ENCODE assay signal across 1 cellular context in the genomic region with DNA sequence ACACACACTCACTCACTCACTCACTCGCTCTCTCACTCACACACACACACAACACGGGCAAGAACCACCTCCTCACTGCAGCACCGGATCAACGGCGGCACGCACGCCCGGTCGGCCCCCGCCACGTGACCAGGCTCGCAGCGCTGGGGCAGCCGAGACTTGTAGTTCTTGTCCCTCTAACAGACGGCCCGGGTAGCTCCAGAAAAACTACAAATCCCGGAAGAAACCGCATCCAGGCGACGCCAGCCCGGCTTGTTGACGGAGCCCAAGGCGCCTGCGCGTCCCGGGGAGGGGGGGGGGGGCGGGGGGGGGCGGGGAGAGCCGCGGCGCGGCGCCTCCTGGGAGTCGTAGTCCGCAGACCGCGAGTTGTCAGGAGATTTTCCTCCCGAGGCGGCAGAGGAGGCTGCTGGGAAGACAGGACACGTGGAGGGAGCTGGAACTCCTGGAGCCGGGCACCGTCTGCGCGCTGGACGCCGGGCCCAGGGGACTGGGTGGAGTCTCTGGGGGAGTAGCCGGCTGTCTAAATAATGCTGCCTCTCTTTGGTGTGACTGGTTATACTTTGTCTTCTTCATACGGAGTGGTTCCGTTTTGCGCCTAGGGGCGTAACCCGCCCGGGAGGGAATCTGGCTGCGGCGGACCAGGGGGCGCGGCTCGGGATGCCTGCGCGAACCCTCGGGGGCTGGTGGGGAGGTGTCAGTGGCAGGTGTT.
TF ChIP-seq lines count a peak whose summit lies in the region.

A gene with protein sequence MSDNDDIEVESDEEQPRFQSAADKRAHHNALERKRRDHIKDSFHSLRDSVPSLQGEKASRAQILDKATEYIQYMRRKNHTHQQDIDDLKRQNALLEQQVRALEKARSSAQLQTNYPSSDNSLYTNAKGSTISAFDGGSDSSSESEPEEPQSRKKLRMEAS (minus strand): TSS at position 77 of the 709 bp plus-strand sequence. CDS start 178 bp downstream, outside the sequence.

TF ChIP-seq in liver, 16 proteins besides CTCF, POLR2A, EP300 and RAD21 (continued from another document):
- no peak for TF ChIP-seq EGR1 (IDR thresholded peaks at IDR 0.05; ENCODE audit: low read depth in 2 of 2)
- TF ChIP-seq FOXA2 (IDR thresholded peaks at IDR 0.05) = peak; percentile 63
